8 cellular contexts compared by ENCODE assay signal in genomic region chr7:106793015-106793651, GRCh38.
DNase-seq lines count a peak whose midpoint lies in the region; ATAC-seq and TF ChIP-seq lines count a peak whose summit lies in the region.

No MANE protein-coding gene starts in this region.

- H3K14ac ChIP-seq in mesenchymal stem cell (ENCODE audit: low read length in 2 of 2): no peak overlapping the region

- no peak overlapping the region for H2AK5ac ChIP-seq in mesenchymal stem cell (ENCODE audit: low read length, severe bottlenecking)

- H3K9ac ChIP-seq in mesenchymal stem cell (ENCODE audit: low read length): no peak overlapping the region

- no peak overlapping the region for H2BK12ac ChIP-seq in mesenchymal stem cell (ENCODE audit: low read length in 2 of 2)

- H2BK15ac ChIP-seq in mesenchymal stem cell (ENCODE audit: low read depth, poor library complexity, severe bottlenecking): no peak overlapping the region

- in situ Hi-C loops in T47D (cut with HindIII; ENCODE audit: low pct_unique_long_range_greater_than_20kb, low sequenced_read_pairs): no loop called here

- DNase-seq in AG20443 (ENCODE audit: low spot score): peak; percentile 26
- peak; percentile 34 for DNase-seq in GM10266 (ENCODE audit: extremely low spot score)
- peak; percentile 26 to 76 for DNase-seq in NCI-H526 (lab: John Stamatoyannopoulos, UW)
- peak; percentile 13 to 36 for DNase-seq in T47D (ENCODE audit: low read depth in 1 of 2, low spot score in 1 of 2)
- DNase-seq in mesenchymal stem cell: peak; percentile 33
- DNase-seq in GM19238 (ENCODE audit: insufficient read length, low spot score): no peak

- no peak overlapping the region for H4K91ac ChIP-seq in mesenchymal stem cell (ENCODE audit: low read length)

- no peak overlapping the region for H3K4me2 ChIP-seq in mesenchymal stem cell (ENCODE audit: low read length, poor library complexity, severe bottlenecking)

- H3K4me3 ChIP-seq in mesenchymal stem cell (ENCODE audit: insufficient read depth in 1 of 2, low read depth in 1 of 2, low read length in 2 of 2): no peak overlapping the region

- H3K4ac ChIP-seq in mesenchymal stem cell (ENCODE audit: low read depth in 1 of 2, low read length in 2 of 2): no peak overlapping the region

- H3K9me3 ChIP-seq in mesenchymal stem cell (ENCODE audit: control insufficient read depth, low read length): peaks cover 11% of the 10 kb centered on the region

- H3K27me3 ChIP-seq in mesenchymal stem cell (ENCODE audit: control insufficient read depth in 1 of 2, insufficient read depth in 1 of 2, low read length in 2 of 2): no peaks in the 10 kb centered on the region

- TF ChIP-seq CTCF in GM10266 (IDR thresholded peaks at IDR 0.05; ENCODE audit: control insufficient read depth, insufficient read depth, low read depth, missing control alignments): peak; percentile 66

- H4K8ac ChIP-seq in mesenchymal stem cell (ENCODE audit: low read length): no peak overlapping the region

- H3K79me1 ChIP-seq in mesenchymal stem cell (replicated peaks; ENCODE audit: low read length, poor library complexity, severe bottlenecking): no peaks in the 10 kb centered on the region

- H2BK5ac ChIP-seq in mesenchymal stem cell (ENCODE audit: low read depth, low read length, poor library complexity, severe bottlenecking): no peak overlapping the region

- ATAC-seq in GM18502 (IDR thresholded peaks at IDR 0.05; ENCODE audit: poor library complexity, unreplicated experiment): no peak
- ATAC-seq in GM21529 (IDR thresholded peaks at IDR 0.05; ENCODE audit: unreplicated experiment): no peak

- no peak overlapping the region for H3K18ac ChIP-seq in mesenchymal stem cell (ENCODE audit: low read depth in 1 of 2, low read length in 2 of 2)

- H3K36me3 ChIP-seq in mesenchymal stem cell (ENCODE audit: control insufficient read depth in 1 of 2, insufficient read depth in 2 of 2, low read depth in 1 of 2, low read length in 2 of 2): no peaks in the 10 kb centered on the region

- H3K27ac ChIP-seq in mesenchymal stem cell (ENCODE audit: low read length, poor library complexity, severe bottlenecking): no peak overlapping the region

- no peaks in the 10 kb centered on the region for H3K4me1 ChIP-seq in mesenchymal stem cell (ENCODE audit: control insufficient read depth, insufficient read depth, low read depth, low read length)

- H3K23ac ChIP-seq in mesenchymal stem cell (ENCODE audit: low read length in 2 of 2): no peak overlapping the region

- H2AFZ ChIP-seq in mesenchymal stem cell (ENCODE audit: low read depth, low read length): no peak overlapping the region

- WGBS in mesenchymal stem cell: 37% methylated on average over 3 of the region's 4 CpGs

- H2BK120ac ChIP-seq in mesenchymal stem cell (ENCODE audit: low read depth, low read length): peak overlapping the region; percentile 66
